8 cellular contexts compared by ENCODE assay signal in the genomic region with DNA sequence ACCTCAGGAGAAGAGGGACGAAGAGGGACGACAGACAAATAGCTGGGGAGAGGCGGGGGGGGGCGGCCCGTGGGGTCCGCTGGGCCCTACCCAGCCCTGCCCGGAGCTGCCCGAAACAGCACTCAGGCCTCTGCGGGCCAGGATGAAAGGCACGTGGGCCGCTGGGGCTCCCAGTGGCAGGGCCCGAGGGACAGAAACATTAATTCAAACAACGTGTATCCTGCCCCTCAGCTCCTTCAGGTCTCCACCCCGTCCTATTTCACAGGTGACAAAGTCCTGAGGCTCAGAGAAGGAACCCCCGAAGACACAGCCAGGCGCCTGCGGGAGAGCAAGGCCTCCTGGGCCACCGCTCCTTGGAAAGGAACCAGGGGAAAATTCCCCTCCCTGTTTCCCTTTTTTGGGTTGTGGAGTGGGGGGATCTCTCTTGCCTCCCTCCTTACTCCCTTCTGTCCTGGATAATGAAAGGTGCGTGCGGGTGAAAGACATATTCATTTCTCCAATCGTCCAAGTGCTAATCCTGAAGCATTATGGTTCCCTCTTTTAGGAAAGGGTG.
DNase-seq lines count a peak whose midpoint lies in the region; ATAC-seq and TF ChIP-seq lines count a peak whose summit lies in the region.

No MANE protein-coding gene starts in this region.

- peaks cover 4% of the 10 kb centered on the region for H3K4me1 ChIP-seq in CD8-positive, alpha-beta memory T cell (ENCODE audit: insufficient read depth, low read length)
- peaks cover 6% of the 10 kb centered on the region for H3K4me1 ChIP-seq in HAP-1

- peak; percentile 17 to 41 for ATAC-seq in naive thymus-derived CD8-positive, alpha-beta T cell
- ATAC-seq in HG03571 (IDR thresholded peaks at IDR 0.05; ENCODE audit: unreplicated experiment), result no peak

- H3K4me3 ChIP-seq in CD8-positive, alpha-beta memory T cell (ENCODE audit: low read length), result peak overlapping the region; percentile 59
- H3K4me3 ChIP-seq in HAP-1 (peak overlapping the region; percentile 43), astrocyte of the spinal cord (ENCODE audit: low read depth, low read length) (peak overlapping the region; percentile 38)

- H3K4me1 Mint-ChIP-seq in CD8-positive, alpha-beta memory T cell, result peaks cover 4 to 10% (median 6%) of the 10 kb centered on the region in 3 donors
- H3K4me1 Mint-ChIP-seq in naive thymus-derived CD8-positive, alpha-beta T cell, result peaks cover 4 to 8% (median 6%) of the 10 kb centered on the region in 4 donors

- in situ Hi-C loops in HAP-1 (cut with MboI; ENCODE audit: low sequenced_read_pairs) (no loop called here), astrocyte of the spinal cord (cut with HindIII; ENCODE audit: low sequenced_read_pairs) (no loop called here)

- POLR2A ChIA-PET in CD8-positive, alpha-beta memory T cell (lab: Charles Lee), result no interaction called here
- POLR2A ChIA-PET in naive thymus-derived CD8-positive, alpha-beta T cell (lab: Charles Lee), result no interaction called here

- no peak for DNase-seq in CD8-positive, alpha-beta memory T cell
- DNase-seq in HAP-1 (ENCODE audit: low spot score in 2 of 2) (peak in 1 of 2 experiments; percentile 17), astrocyte of the spinal cord (ENCODE audit: low read depth, low spot score) (no peak), NCI-H2171 treated with DMSO at 0.1 percent for 48 hours (lab: John Stamatoyannopoulos, UW) (no peak), NCI-H1694 (lab: John Stamatoyannopoulos, UW) (no peak), NCI-H526 treated with DMSO at 0.1 percent for 48 hours (lab: John Stamatoyannopoulos, UW) (no peak)
- DNase-seq in naive thymus-derived CD8-positive, alpha-beta T cell, result peak in 1 of 10 donors; percentile 3

- H3K9me3 ChIP-seq in CD8-positive, alpha-beta memory T cell (ENCODE audit: low read length), result no peaks in the 10 kb centered on the region
- no peaks in the 10 kb centered on the region for H3K9me3 ChIP-seq in HAP-1

- peak overlapping the region; percentile 46 to 89 (median 85) for H3K4me3 Mint-ChIP-seq in CD8-positive, alpha-beta memory T cell
- H3K4me3 Mint-ChIP-seq in naive thymus-derived CD8-positive, alpha-beta T cell, result peak overlapping the region; percentile 56 to 92 (median 85)

- no peaks in the 10 kb centered on the region for H3K9me3 Mint-ChIP-seq in CD8-positive, alpha-beta memory T cell
- H3K9me3 Mint-ChIP-seq in naive thymus-derived CD8-positive, alpha-beta T cell, result no peaks in the 10 kb centered on the region

- no peaks in the 10 kb centered on the region for H3K36me3 Mint-ChIP-seq in CD8-positive, alpha-beta memory T cell
- H3K36me3 Mint-ChIP-seq in naive thymus-derived CD8-positive, alpha-beta T cell, result no peaks in the 10 kb centered on the region

- CTCF ChIA-PET in CD8-positive, alpha-beta memory T cell (lab: Charles Lee), result interaction anchor here (1.1 kb wide), 1 partner anchor 10 kb away, joined by 3 read pairs; no protein-coding TSS in a partner anchor

- no peaks in the 10 kb centered on the region for H3K36me3 ChIP-seq in CD8-positive, alpha-beta memory T cell (ENCODE audit: insufficient read depth, low read length)
- no peaks in the 10 kb centered on the region for H3K36me3 ChIP-seq in HAP-1 (replicated peaks)

- no peak for TF ChIP-seq CTCF in astrocyte of the spinal cord (IDR thresholded peaks at IDR 0.05; ENCODE audit: low read depth, low read length)

- peaks cover 10% of the 10 kb centered on the region for H3K27me3 ChIP-seq in CD8-positive, alpha-beta memory T cell (ENCODE audit: insufficient read depth, low read length, poor library complexity, severe bottlenecking)
- H3K27me3 ChIP-seq in HAP-1 (ENCODE audit: low read depth), result no peaks in the 10 kb centered on the region

- no peak overlapping the region for H3K27ac Mint-ChIP-seq in CD8-positive, alpha-beta memory T cell
- H3K27ac Mint-ChIP-seq in naive thymus-derived CD8-positive, alpha-beta T cell, result peak overlapping the region in 1 of 10 donors; percentile 35

- no peak overlapping the region for H3K27ac ChIP-seq in CD8-positive, alpha-beta memory T cell (ENCODE audit: low read depth, low read length)

- peaks cover 0 to 23% of the 10 kb centered on the region in 2 donors for H3K27me3 Mint-ChIP-seq in CD8-positive, alpha-beta memory T cell
- H3K27me3 Mint-ChIP-seq in naive thymus-derived CD8-positive, alpha-beta T cell, result peaks cover 0 to 25% (median 15%) of the 10 kb centered on the region in 5 donors
